In genomic region chr1:184221087-184221486, GRCh38 we compare ENCODE assay signal across 29 cellular contexts.
"Had no signal": no experiment of that assay in that cellular context is flagged by ENCODE, and none has a peak within 500 bp of the region (broad histone marks: within the 10 kb centered on the region; RNA-seq: fewer than 3 reads in every experiment).

No MANE protein-coding gene starts in this region.

- H3K4me3 ChIP-seq: adrenal gland, ascending aorta, body of pancreas, breast epithelium, cardiac muscle cell had no signal

- H3K4me1 ChIP-seq: adrenal gland, ascending aorta, breast epithelium had no signal

- H3K9me3 ChIP-seq: adrenal gland, ascending aorta, body of pancreas, breast epithelium had no signal

- H3K27ac ChIP-seq: adrenal gland, ascending aorta, body of pancreas, brain microvascular endothelial cell, breast epithelium, cardiac muscle cell had no signal

- H3K36me3 ChIP-seq: adrenal gland, ascending aorta, brain microvascular endothelial cell, breast epithelium, cardiac muscle cell had no signal

- DNase-seq: activated effector memory CD4-positive, alpha-beta T cell treated with anti-CD3 and anti-CD28 coated beads, Interleukin-2, amount 50 U/mL, for 16 hours; activated effector memory CD4-positive, alpha-beta T cell treated with Interleukin-2 at 50 U/mL for 16 hours; activated gamma-delta T cell; activated gamma-delta T cell treated with Interleukin-2 at 50 U/mL for 16 hours; activated naive CD4-positive, alpha-beta T cell; activated naive CD4-positive, alpha-beta T cell treated with anti-CD3 and anti-CD28 coated beads for 36 hours; activated naive CD4-positive, alpha-beta T cell treated with anti-CD3 and anti-CD28 coated beads, Interleukin-2, amount 10 ng/mL, durations not matched to agents 7 days and 5 days; activated naive CD4-positive, alpha-beta T cell treated with anti-CD3 and anti-CD28 coated beads, Interleukin-2, amount 50 U/mL, for 16 hours; activated naive CD4-positive, alpha-beta T cell treated with Interleukin-2 at 50 U/mL for 16 hours; activated naive CD8-positive, alpha-beta T cell treated with anti-CD3 and anti-CD28 coated beads for 36 hours; activated naive CD8-positive, alpha-beta T cell treated with anti-CD3 and anti-CD28 coated beads, Interleukin-2, amount 10 ng/mL, durations not matched to agents 7 days and 5 days; activated naive CD8-positive, alpha-beta T cell treated with anti-CD3 and anti-CD28 coated beads, Interleukin-2, amount 50 U/mL, for 24 hours; activated T-cell treated with anti-CD3 and anti-CD28 coated beads, Interleukin-2, amount 50 U/mL, for 24 hours; activated T-cell treated with anti-CD3 and anti-CD28 coated beads, Interleukin-2, amount 50 U/mL, for 4 hours; activated T-cell treated with anti-CD3 and anti-CD28 coated beads, Interleukin-2, amount 50 U/mL, for 48 hours; activated T-cell treated with anti-CD3 and anti-CD28 coated beads, Interleukin-2, amount 50 U/mL, for 72 hours; adrenal gland; amniotic stem cell; amygdala; anterior cingulate cortex; aorta; body of pancreas; brain microvascular endothelial cell; caudate nucleus; central memory CD4-positive, alpha-beta T cell; cerebellar nuclear complex had no signal
